Comparison of ENCODE assay signal across 14 cellular contexts in the genomic region with DNA sequence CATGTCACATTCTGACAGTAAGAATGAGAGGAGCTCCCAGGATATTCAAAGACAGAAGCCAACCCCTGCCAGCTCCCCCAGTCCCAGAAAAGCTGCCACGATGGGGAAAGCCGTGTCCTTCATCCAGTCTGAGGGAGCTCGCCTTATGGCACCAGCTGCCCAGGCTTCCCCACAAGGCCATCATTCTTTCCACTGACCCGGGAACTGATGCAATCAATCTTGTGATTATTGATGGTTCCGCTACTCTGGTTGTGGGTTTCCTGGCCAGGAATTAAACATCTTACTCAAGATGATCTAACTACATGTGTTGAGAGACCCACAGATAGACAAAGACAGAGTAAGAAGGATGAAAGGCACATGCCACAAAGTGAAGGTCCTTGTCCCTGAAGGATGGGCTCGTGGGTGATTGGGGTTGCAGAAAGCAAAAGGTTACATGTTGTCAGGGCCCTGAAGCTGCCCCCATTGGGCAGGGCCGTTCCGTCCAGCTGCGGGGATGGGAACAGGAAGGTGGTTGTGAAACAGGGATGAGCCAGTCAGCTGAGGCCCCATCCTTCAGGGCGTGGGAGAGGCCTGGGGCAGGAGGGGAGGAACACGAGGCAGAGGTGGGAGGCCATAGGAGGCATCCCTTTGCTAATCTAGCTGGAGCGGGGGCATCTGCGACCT.
DNase-seq lines count a peak whose midpoint lies in the region; ATAC-seq and TF ChIP-seq lines count a peak whose summit lies in the region.
"Had no signal": no experiment of that assay in that cellular context is flagged by ENCODE, and none has a peak within 500 bp of the region (broad histone marks: within the 10 kb centered on the region; RNA-seq: fewer than 3 reads in every experiment).

No MANE protein-coding gene starts in this region.

- ATAC-seq in GM19463 (IDR thresholded peaks at IDR 0.05; ENCODE audit: unreplicated experiment) (no peak), WTC11 (no peak)

- CTCF ChIA-PET in WTC11 (lab: Charles Lee) = interaction anchor here (1.1 to 3.8 kb wide), 6 partner anchors 30 to 297 kb away, joined by 3 to 13 read pairs (median 5); no protein-coding TSS in a partner anchor
- CTCF ChIA-PET in activated CD4-positive, alpha-beta memory T cell treated with anti-CD3 and anti-CD28 coated beads for 36 hours (lab: Charles Lee) = interaction anchor here (1.6 kb wide), 1 partner anchor 295 kb away, joined by 3 read pairs; no protein-coding TSS in a partner anchor

- H4K91ac ChIP-seq in neuronal stem cell (ENCODE audit: low read depth, low read length, poor library complexity) = no peak overlapping the region

- POLR2A ChIA-PET in WTC11 (lab: Charles Lee) = no interaction called here
- POLR2A ChIA-PET in activated CD4-positive, alpha-beta memory T cell treated with anti-CD3 and anti-CD28 coated beads for 36 hours (lab: Charles Lee) = no interaction called here

- no peak overlapping the region for H3K4ac ChIP-seq in neuronal stem cell (ENCODE audit: low read length)

- H3K4me3 ChIP-seq in BLaER1 (no peak overlapping the region), Peyer's patch (no peak overlapping the region), neuronal stem cell (ENCODE audit: low read length in 2 of 2) (no peak overlapping the region)

- WGBS in neuronal stem cell (ENCODE audit: extremely low coverage in 2 of 2, insufficient read length in 2 of 2, insufficient replicate concordance in 1 of 2), 2 donors = no CpG with 5 or more reads among the region's 13 CpGs

- H3K4me3 Mint-ChIP-seq in WTC11 = no peak overlapping the region
- no peak overlapping the region for H3K4me3 Mint-ChIP-seq in activated CD4-positive, alpha-beta memory T cell treated with anti-CD3 and anti-CD28 coated beads for 36 hours
- no peak overlapping the region for H3K4me3 Mint-ChIP-seq in activated T-helper 1 cell treated with anti-CD3 and anti-CD28 coated beads, Interleukin-12 subunit alpha, Interleukin-12 subunit beta, Interleukin-2, Interleukin-4 antibody, amounts not matched to agents 30 ng/mL and 10 ng/mL and 1 ng/mL, durations not matched to agents 14 hours and 24 hours and 36 hours
- H3K4me3 Mint-ChIP-seq: endodermal cell; neural crest cell; T-helper 1 cell treated with Interleukin-12 subunit alpha and Interleukin-12 subunit beta and Interleukin-4 antibody, amounts not matched to agents 30 μg/mL and 1 μg/mL, for 36 hours had no signal

- no peaks in the 10 kb centered on the region for H3K4me1 Mint-ChIP-seq in WTC11
- H3K4me1 Mint-ChIP-seq in activated CD4-positive, alpha-beta memory T cell treated with anti-CD3 and anti-CD28 coated beads for 36 hours (ENCODE audit: low read depth) = no peaks in the 10 kb centered on the region
- H3K4me1 Mint-ChIP-seq in activated T-helper 1 cell treated with anti-CD3 and anti-CD28 coated beads, Interleukin-12 subunit alpha, Interleukin-12 subunit beta, Interleukin-2, Interleukin-4 antibody, amounts not matched to agents 30 ng/mL and 10 ng/mL and 1 ng/mL, durations not matched to agents 14 hours and 24 hours and 36 hours (ENCODE audit: low read depth) = peaks cover 8% of the 10 kb centered on the region
- H3K4me1 Mint-ChIP-seq: endodermal cell had no signal

- no peak overlapping the region for H2BK15ac ChIP-seq in neuronal stem cell (ENCODE audit: low read length)

- TF ChIP-seq POLR2A in Peyer's patch (IDR thresholded peaks at IDR 0.05) = no peak

- peak overlapping the region; percentile 76 for H3K27ac ChIP-seq in BLaER1
- peak overlapping the region in 2 of 4 donors; percentile 19 to 20 for H3K27ac ChIP-seq in Peyer's patch
- H3K27ac ChIP-seq in neuronal stem cell (replicated peaks; ENCODE audit: low read length) = no peak overlapping the region

- H3K4me1 ChIP-seq in BLaER1 (peaks cover 68% of the 10 kb centered on the region), Peyer's patch (no peaks in the 10 kb centered on the region), neuronal stem cell (ENCODE audit: control insufficient read depth in 2 of 2, insufficient read depth in 1 of 2, low read depth in 1 of 2, low read length in 2 of 2) (no peaks in the 10 kb centered on the region)

- no peak overlapping the region for H2BK12ac ChIP-seq in neuronal stem cell (ENCODE audit: low read length)

- TF ChIP-seq CTCF in Peyer's patch (IDR thresholded peaks at IDR 0.05) (no peak), WTC11 (IDR thresholded peaks at IDR 0.05) (no peak)

- H3K27me3 Mint-ChIP-seq in WTC11 (ENCODE audit: low read depth) = no peaks in the 10 kb centered on the region
- H3K27me3 Mint-ChIP-seq in activated CD4-positive, alpha-beta memory T cell treated with anti-CD3 and anti-CD28 coated beads for 36 hours = no peaks in the 10 kb centered on the region
- H3K27me3 Mint-ChIP-seq in activated T-helper 1 cell treated with anti-CD3 and anti-CD28 coated beads, Interleukin-12 subunit alpha, Interleukin-12 subunit beta, Interleukin-2, Interleukin-4 antibody, amounts not matched to agents 30 ng/mL and 10 ng/mL and 1 ng/mL, durations not matched to agents 14 hours and 24 hours and 36 hours (ENCODE audit: insufficient read depth) = no peaks in the 10 kb centered on the region

- no peaks in the 10 kb centered on the region for H3K9me3 ChIP-seq in BLaER1
- no peaks in the 10 kb centered on the region for H3K9me3 ChIP-seq in Peyer's patch
- H3K9me3 ChIP-seq in neuronal stem cell (replicated peaks in 1 of 2; ENCODE audit: control insufficient read depth in 2 of 2, insufficient read depth in 1 of 2, low read depth in 1 of 2, low read length in 2 of 2) = no peaks in the 10 kb centered on the region

- H3K9me3 Mint-ChIP-seq in WTC11 = no peaks in the 10 kb centered on the region
- no peaks in the 10 kb centered on the region for H3K9me3 Mint-ChIP-seq in activated CD4-positive, alpha-beta memory T cell treated with anti-CD3 and anti-CD28 coated beads for 36 hours
- H3K9me3 Mint-ChIP-seq in activated T-helper 1 cell treated with anti-CD3 and anti-CD28 coated beads, Interleukin-12 subunit alpha, Interleukin-12 subunit beta, Interleukin-2, Interleukin-4 antibody, amounts not matched to agents 30 ng/mL and 10 ng/mL and 1 ng/mL, durations not matched to agents 14 hours and 24 hours and 36 hours = no peaks in the 10 kb centered on the region
- H3K9me3 Mint-ChIP-seq: endodermal cell; neural crest cell; T-helper 1 cell treated with Interleukin-12 subunit alpha and Interleukin-12 subunit beta and Interleukin-4 antibody, amounts not matched to agents 30 μg/mL and 1 μg/mL, for 36 hours had no signal

- no peak overlapping the region for H3K14ac ChIP-seq in neuronal stem cell (ENCODE audit: low read length)

- no peak overlapping the region for H2BK5ac ChIP-seq in neuronal stem cell (ENCODE audit: low read length)

- DNase-seq in Peyer's patch (peak in 2 of 3 donors; percentile 49 to 58), head of caudate nucleus (peak in 22 of 42 donors; percentile 11 to 61 (median 30)), neuronal stem cell (ENCODE audit: low spot score) (no peak), WTC11 (ENCODE audit: low spot score) (no peak)
- DNase-seq in activated CD4-positive, alpha-beta memory T cell treated with anti-CD3 and anti-CD28 coated beads for 36 hours = no peak
- DNase-seq in activated T-helper 1 cell treated with anti-CD3 and anti-CD28 coated beads, Interleukin-12 subunit alpha, Interleukin-12 subunit beta, Interleukin-2, Interleukin-4 antibody, amounts not matched to agents 30 ng/mL and 10 ng/mL and 1 ng/mL, durations not matched to agents 14 hours and 24 hours and 36 hours (ENCODE audit: low spot score) = no peak
- DNase-seq: endodermal cell; NCI-H1417 treated with DMSO at 0.1 percent for 48 hours; NK-92 treated with Interleukin-12 subunit alpha and Interleukin-12 subunit beta, amount 100 ng/mL, for 24 hours; stimulated activated CD4-positive, alpha-beta T cell treated with anti-CD3 and anti-CD28 coated beads, Interleukin-2, amount 100 ng/mL, for 48 hours had no signal

- no peak overlapping the region for H2AK5ac ChIP-seq in neuronal stem cell (ENCODE audit: low read depth, low read length)

- no peaks in the 10 kb centered on the region for H3K36me3 Mint-ChIP-seq in WTC11
- H3K36me3 Mint-ChIP-seq in activated CD4-positive, alpha-beta memory T cell treated with anti-CD3 and anti-CD28 coated beads for 36 hours = no peaks in the 10 kb centered on the region
- no peaks in the 10 kb centered on the region for H3K36me3 Mint-ChIP-seq in activated T-helper 1 cell treated with anti-CD3 and anti-CD28 coated beads, Interleukin-12 subunit alpha, Interleukin-12 subunit beta, Interleukin-2, Interleukin-4 antibody, amounts not matched to agents 30 ng/mL and 10 ng/mL and 1 ng/mL, durations not matched to agents 14 hours and 24 hours and 36 hours (ENCODE audit: low read depth)

- no peak overlapping the region for H3K9ac ChIP-seq in BLaER1
- H3K9ac ChIP-seq in neuronal stem cell (ENCODE audit: low read depth, low read length, poor library complexity) = no peak overlapping the region

- peak overlapping the region; percentile 61 for H2BK120ac ChIP-seq in neuronal stem cell (ENCODE audit: low read depth, low read length)

- H3K18ac ChIP-seq in neuronal stem cell (ENCODE audit: low read length) = peak overlapping the region; percentile 55

- no peak overlapping the region for H4K8ac ChIP-seq in neuronal stem cell (ENCODE audit: low read depth, low read length)

- H3K79me1 ChIP-seq in neuronal stem cell (ENCODE audit: low read depth, low read length) = no peaks in the 10 kb centered on the region

- H3K36me3 ChIP-seq in BLaER1 = no peaks in the 10 kb centered on the region
- no peaks in the 10 kb centered on the region for H3K36me3 ChIP-seq in Peyer's patch
- H3K36me3 ChIP-seq in neuronal stem cell (replicated peaks in 1 of 2; ENCODE audit: control insufficient read depth in 2 of 2, insufficient read depth in 2 of 2, low read length in 2 of 2) = no peaks in the 10 kb centered on the region

- H3K4me2 ChIP-seq in BLaER1 (peak overlapping the region; percentile 70), neuronal stem cell (ENCODE audit: insufficient read depth, low read length, poor library complexity, severe bottlenecking) (no peak overlapping the region)

- H3K27me3 ChIP-seq in BLaER1 (no peaks in the 10 kb centered on the region), Peyer's patch (no peaks in the 10 kb centered on the region), neuronal stem cell (ENCODE audit: control insufficient read depth in 3 of 3, insufficient read depth in 3 of 3, low read depth in 1 of 3, low read length in 3 of 3) (peaks cover 0 to 3% (median 0%) of the 10 kb centered on the region in 3 experiments)

- no peaks in the 10 kb centered on the region for H4K20me1 ChIP-seq in BLaER1

- H2AFZ ChIP-seq in neuronal stem cell (ENCODE audit: low read length) = no peak overlapping the region

- no peak overlapping the region for H3K23ac ChIP-seq in neuronal stem cell (ENCODE audit: low read depth, low read length, poor library complexity)

- no peak overlapping the region for H3K27ac Mint-ChIP-seq in WTC11
- H3K27ac Mint-ChIP-seq in activated CD4-positive, alpha-beta memory T cell treated with anti-CD3 and anti-CD28 coated beads for 36 hours = no peak overlapping the region
- H3K27ac Mint-ChIP-seq in activated T-helper 1 cell treated with anti-CD3 and anti-CD28 coated beads, Interleukin-12 subunit alpha, Interleukin-12 subunit beta, Interleukin-2, Interleukin-4 antibody, amounts not matched to agents 30 ng/mL and 10 ng/mL and 1 ng/mL, durations not matched to agents 14 hours and 24 hours and 36 hours = no peak overlapping the region
- H3K27ac Mint-ChIP-seq: endodermal cell; T-helper 1 cell treated with Interleukin-12 subunit alpha and Interleukin-12 subunit beta and Interleukin-4 antibody, amounts not matched to agents 30 μg/mL and 1 μg/mL, for 36 hours had no signal

- intact Hi-C loops in head of caudate nucleus (cut with DNase I) = no loop called here
- intact Hi-C loops in activated CD4-positive, alpha-beta memory T cell treated with anti-CD3 and anti-CD28 coated beads for 36 hours (cut with micrococcal nuclease) = loop anchor here (10.0 kb wide), 1 partner anchor 94 kb away; no protein-coding TSS in a partner anchor
- intact Hi-C loops in activated T-helper 1 cell treated with anti-CD3 and anti-CD28 coated beads, Interleukin-12 subunit alpha, Interleukin-12 subunit beta, Interleukin-2, Interleukin-4 antibody, amounts not matched to agents 30 ng/mL and 10 ng/mL and 1 ng/mL, durations not matched to agents 14 hours and 24 hours and 36 hours (cut with micrococcal nuclease) = no loop called here

Comparison
In these comparisons a context has a peak if more than half of its experiments do, and no peak if none do; other contexts are left out.
1. DNase-seq: peak in Peyer's patch (2 of 3) and head of caudate nucleus (22 of 42); none in neuronal stem cell (single experiment), WTC11 (single experiment), activated CD4-positive, alpha-beta memory T cell treated with anti-CD3 and anti-CD28 coated beads for 36 hours (single experiment) and activated T-helper 1 cell treated with anti-CD3 and anti-CD28 coated beads, Interleukin-12 subunit alpha, Interleukin-12 subunit beta, Interleukin-2, Interleukin-4 antibody, amounts not matched to agents 30 ng/mL and 10 ng/mL and 1 ng/mL, durations not matched to agents 14 hours and 24 hours and 36 hours (single experiment).